ENCODE assay signal across 1 cellular context in the genomic region with DNA sequence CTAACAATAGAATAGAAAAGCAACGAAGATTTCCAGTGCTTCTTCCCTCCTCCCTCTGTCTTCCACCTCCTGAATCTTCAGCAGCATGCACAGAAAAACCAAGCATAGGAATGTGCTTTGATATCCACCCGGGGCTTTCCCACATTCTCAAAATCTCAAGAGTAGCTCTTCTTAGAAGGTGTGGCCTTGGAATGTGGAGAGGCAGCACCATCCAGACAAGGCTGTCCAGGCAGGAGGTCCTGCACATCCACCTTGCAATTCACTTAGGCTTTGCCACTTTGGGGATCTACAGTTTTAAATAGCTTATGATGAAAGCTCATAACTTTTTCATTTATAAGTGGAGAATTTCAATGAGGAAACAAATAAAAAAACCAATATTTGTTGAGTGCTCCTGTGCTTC.
TF ChIP-seq lines count a peak whose summit lies in the region.

No MANE protein-coding gene starts in this region.

TF ChIP-seq in IMR-90, 13 proteins besides CTCF, POLR2A, EP300 and RAD21 (continued from another document):
- TF ChIP-seq, protein P1, sequence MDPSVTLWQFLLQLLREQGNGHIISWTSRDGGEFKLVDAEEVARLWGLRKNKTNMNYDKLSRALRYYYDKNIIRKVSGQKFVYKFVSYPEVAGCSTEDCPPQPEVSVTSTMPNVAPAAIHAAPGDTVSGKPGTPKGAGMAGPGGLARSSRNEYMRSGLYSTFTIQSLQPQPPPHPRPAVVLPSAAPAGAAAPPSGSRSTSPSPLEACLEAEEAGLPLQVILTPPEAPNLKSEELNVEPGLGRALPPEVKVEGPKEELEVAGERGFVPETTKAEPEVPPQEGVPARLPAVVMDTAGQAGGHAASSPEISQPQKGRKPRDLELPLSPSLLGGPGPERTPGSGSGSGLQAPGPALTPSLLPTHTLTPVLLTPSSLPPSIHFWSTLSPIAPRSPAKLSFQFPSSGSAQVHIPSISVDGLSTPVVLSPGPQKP (IDR thresholded peaks at IDR 0.05; ENCODE audit: borderline replicate concordance, low read depth, low read length): no peak
- no peak for TF ChIP-seq BHLHE40 (IDR thresholded peaks at IDR 0.05; ENCODE audit: low read depth, low read length)
- TF ChIP-seq MAZ (IDR thresholded peaks at IDR 0.05; ENCODE audit: borderline replicate concordance, low read depth, low read length): no peak
- TF ChIP-seq USF2 (IDR thresholded peaks at IDR 0.05; ENCODE audit: low read depth, low read length): no peak
- no peak for TF ChIP-seq MXI1 (IDR thresholded peaks at IDR 0.05; ENCODE audit: borderline replicate concordance, low read depth, low read length)
- TF ChIP-seq SMC3 (IDR thresholded peaks at IDR 0.05; ENCODE audit: low read depth, low read length): no peak
- TF ChIP-seq MAFK (IDR thresholded peaks at IDR 0.05; ENCODE audit: low read depth, low read length): no peak
